Comparison of ENCODE assay signal across 21 cellular contexts in the genomic region with DNA sequence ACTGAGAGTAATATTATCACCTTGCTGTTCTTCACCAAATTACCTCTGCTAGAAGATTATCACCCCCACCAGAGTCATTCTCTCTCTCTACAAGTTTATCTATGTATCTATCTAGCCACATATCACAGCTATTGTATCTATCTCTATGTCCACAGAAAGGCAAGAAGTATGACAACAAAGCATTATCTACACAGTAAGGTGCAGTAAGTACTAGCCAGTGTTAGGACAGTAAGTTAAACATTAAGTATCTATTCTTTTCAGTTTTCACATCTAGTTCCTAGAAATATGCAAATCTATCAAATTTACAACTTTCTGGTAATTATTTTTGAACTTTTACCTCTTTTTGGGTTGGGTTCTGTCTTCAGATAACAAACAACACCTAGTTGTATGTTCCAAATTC. TPM values are rescaled to one million over a fixed set of nuclear protein-coding genes. Genes with fewer than 3 reads are reported as not detected.
DNase-seq lines count a peak whose midpoint lies in the region; ATAC-seq, FAIRE-seq and TF ChIP-seq lines count a peak whose summit lies in the region.
"Had no signal": no experiment of that assay in that cellular context is flagged by ENCODE, and none has a peak within 500 bp of the region (broad histone marks: within the 10 kb centered on the region; RNA-seq: fewer than 3 reads in every experiment).

No MANE protein-coding gene starts in this region.

- FAIRE-seq in GM12878 (lab: Jason Lieb, UNC) = no peak

- intact Hi-C loops in CD4-positive, alpha-beta T cell (cut with DNase I, micrococcal nuclease) = no loop called here
- intact Hi-C loops in GM12878 (cut with micrococcal nuclease; ENCODE audit: unreplicated experiment) (loop anchor here (5.0 kb wide), 1 partner anchor 145 kb away; the partner anchor contains the start of gene ACAP2), aorta (cut with DNase I) (no loop called here)

- H3K36me3 ChIP-seq in GM12878 (ENCODE audit: control insufficient read depth in 2 of 2, insufficient read depth in 2 of 2, low read length in 1 of 2) = peaks cover 0 to 23% of the 10 kb centered on the region in 2 experiments; a peak in 3 of 4 replicates
- H3K36me3 ChIP-seq in aorta (ENCODE audit: control insufficient read depth in 1 of 2, insufficient read depth in 2 of 2, low read length in 1 of 2) = peaks cover 0 to 1% of the 10 kb centered on the region in 2 donors

- H3K4me1 ChIP-seq in GM12878 (ENCODE audit: control insufficient read depth, insufficient read depth, low read length) = no peaks in the 10 kb centered on the region
- H3K4me1 ChIP-seq in aorta (ENCODE audit: control insufficient read depth in 1 of 2, insufficient read depth in 2 of 2, low read length in 2 of 2) = no peaks in the 10 kb centered on the region
- H3K4me1 ChIP-seq: left lung had no signal

- H3K79me2 ChIP-seq in GM12878 (ENCODE audit: control insufficient read depth, insufficient read depth, low read length) = no peaks in the 10 kb centered on the region

- no peaks in the 10 kb centered on the region for H3K4me1 Mint-ChIP-seq in CD4-positive, alpha-beta T cell (ENCODE audit: low read depth)
- H3K4me1 Mint-ChIP-seq in progenitor cell of endocrine pancreas (ENCODE audit: low read depth) = peaks cover 8% of the 10 kb centered on the region
- H3K4me1 Mint-ChIP-seq: activated naive CD4-positive, alpha-beta T cell treated with anti-CD3 and anti-CD28 coated beads, Interleukin-2, amount 10 ng/mL, durations not matched to agents 7 days and 5 days had no signal

- in situ Hi-C loops in GM12878 (cut with MboI) = no loop called here

- H3K4me2 ChIP-seq in GM12878 (ENCODE audit: control insufficient read depth, insufficient read depth) = no peak overlapping the region

- no peak overlapping the region for H3K4me3 Mint-ChIP-seq in CD4-positive, alpha-beta T cell
- no peak overlapping the region for H3K4me3 Mint-ChIP-seq in progenitor cell of endocrine pancreas (ENCODE audit: low read depth)
- H3K4me3 Mint-ChIP-seq: activated naive CD4-positive, alpha-beta T cell treated with anti-CD3 and anti-CD28 coated beads, Interleukin-2, amount 10 ng/mL, durations not matched to agents 7 days and 5 days had no signal

- H3K27me3 ChIP-seq in CD4-positive, alpha-beta T cell (ENCODE audit: control insufficient read depth, insufficient read depth, low read length) = no peaks in the 10 kb centered on the region
- H3K27me3 ChIP-seq in GM12878 (replicated peaks in 1 of 2; ENCODE audit: control insufficient read depth in 2 of 2, insufficient read depth in 2 of 2, low read length in 1 of 2) (no peaks in the 10 kb centered on the region), aorta (ENCODE audit: control insufficient read depth in 1 of 2, insufficient read depth in 2 of 2, low read length in 1 of 2) (no peaks in the 10 kb centered on the region)
- H3K27me3 ChIP-seq: left lung had no signal

- no peak for TF ChIP-seq EP300 in GM12878 (IDR thresholded peaks at IDR 0.05; ENCODE audit: borderline replicate concordance in 1 of 2, control insufficient read depth in 1 of 2, low read depth in 2 of 2, low read length in 2 of 2)

- H3K27ac ChIP-seq in CD4-positive, alpha-beta T cell (ENCODE audit: low read depth, low read length) = no peak overlapping the region
- H3K27ac ChIP-seq in GM12878 (ENCODE audit: control insufficient read depth, insufficient read depth) = no peak overlapping the region
- H3K27ac ChIP-seq in aorta (ENCODE audit: low read depth in 1 of 2, low read length in 2 of 2) = no peak overlapping the region
- H3K27ac ChIP-seq: GM23248, left lung, thoracic aorta, VCaP had no signal

- BruUV-seq in GM12878 (replicated peaks; lab: Mats Ljungman, UMichigan) = no TSS peak

- H4K20me1 ChIP-seq in GM12878 (ENCODE audit: control insufficient read depth, insufficient read depth) = no peaks in the 10 kb centered on the region

- H3K4me3 ChIP-seq in GM12878 = no peak overlapping the region
- H3K4me3 ChIP-seq in aorta (ENCODE audit: low read length in 2 of 2) = no peak overlapping the region
- H3K4me3 ChIP-seq: GM23248, left lung, mucosa of descending colon, thoracic aorta had no signal

- no peaks in the 10 kb centered on the region for H3K27me3 Mint-ChIP-seq in CD4-positive, alpha-beta T cell
- no peaks in the 10 kb centered on the region for H3K27me3 Mint-ChIP-seq in progenitor cell of endocrine pancreas
- H3K27me3 Mint-ChIP-seq: activated naive CD4-positive, alpha-beta T cell treated with anti-CD3 and anti-CD28 coated beads, Interleukin-2, amount 10 ng/mL, durations not matched to agents 7 days and 5 days had no signal

- RAD21 ChIA-PET in GM12878 (lab: Charles Lee; ENCODE audit: unreplicated experiment) = interaction anchor here (1.0 to 1.7 kb wide), 2 partner anchors 26 to 143 kb away, joined by 4 to 5 read pairs; partner anchors contain the start of gene XXYLT1

- H3K9me3 ChIP-seq in CD4-positive, alpha-beta T cell (ENCODE audit: control insufficient read depth, low read length) = no peaks in the 10 kb centered on the region
- H3K9me3 ChIP-seq in GM12878 (replicated peaks; ENCODE audit: control insufficient read depth, insufficient read depth, low read length) = no peaks in the 10 kb centered on the region
- H3K9me3 ChIP-seq in aorta (ENCODE audit: control insufficient read depth, low read length) = no peaks in the 10 kb centered on the region
- H3K9me3 ChIP-seq: left lung, mucosa of descending colon, thoracic aorta had no signal

- H2AFZ ChIP-seq in GM12878 (ENCODE audit: control insufficient read depth, low read depth, low read length) = no peak overlapping the region
- H2AFZ ChIP-seq: GM23248 had no signal

- no peak overlapping the region for H3K9ac ChIP-seq in GM12878 (ENCODE audit: control insufficient read depth, insufficient read depth, low read length)
- H3K9ac ChIP-seq: GM23248 had no signal

- SMC1A ChIA-PET in GM12878 (lab: Charles Lee; ENCODE audit: uncharacterized antibody, unreplicated experiment) = interaction anchor here (0.8 to 1.0 kb wide), 5 partner anchors 10 to 42 kb away, joined by 3 to 4 read pairs (median 3); no protein-coding TSS in a partner anchor

- H3K27ac Mint-ChIP-seq in CD4-positive, alpha-beta T cell = peak overlapping the region; percentile 2
- H3K27ac Mint-ChIP-seq in progenitor cell of endocrine pancreas = no peak overlapping the region
- H3K27ac Mint-ChIP-seq: activated naive CD4-positive, alpha-beta T cell treated with anti-CD3 and anti-CD28 coated beads, Interleukin-2, amount 10 ng/mL, durations not matched to agents 7 days and 5 days had no signal

- TF ChIP-seq POLR2A in GM12878 (IDR thresholded peaks at IDR 0.05; ENCODE audit: low read depth, low read length) = no peak

- POLR2A ChIA-PET in CD4-positive, alpha-beta T cell (lab: Charles Lee) = no interaction called here
- POLR2A ChIA-PET in GM12878 (lab: Charles Lee) = interaction anchor here (0.7 kb wide), 1 partner anchor 274 kb away, joined by 3 read pairs; no protein-coding TSS in a partner anchor

- DNase-seq in CD4-positive, alpha-beta T cell = no peak
- DNase-seq in GM12878 (ENCODE audit: low read depth, low spot score) (peak; percentile 5), NCI-H1417 (lab: John Stamatoyannopoulos, UW) (no peak), aorta (no peak), D341Med (ENCODE audit: low spot score) (no peak), progenitor cell of endocrine pancreas (ENCODE audit: low spot score, unreplicated experiment) (no peak)
- DNase-seq: activated CD4-positive, alpha-beta T cell treated with anti-CD3 and anti-CD28 coated beads, Interleukin-2, amount 50 U/mL, for 1 hour; activated naive CD4-positive, alpha-beta T cell treated with anti-CD3 and anti-CD28 coated beads, Interleukin-2, amount 10 ng/mL, durations not matched to agents 7 days and 5 days; DND-41; glutamatergic neuron; GM23248; left lung; mucosa of descending colon; NCI-H2171; NCI-H69; nucleus accumbens; SHP77 treated with DMSO at 0.1 percent for 48 hours had no signal

- TF ChIP-seq RAD21 in GM12878 (IDR thresholded peaks at IDR 0.05; ENCODE audit: insufficient read depth, low read depth, low read length) = no peak

- no peak for TF ChIP-seq CTCF in CD4-positive, alpha-beta T cell (IDR thresholded peaks at IDR 0.05)
- TF ChIP-seq CTCF in GM12878 (IDR thresholded peaks at IDR 0.05 in 2 of 3, conservative IDR thresholded peaks at IDR 0.05 in 1 of 3; ENCODE audit: control insufficient read depth in 2 of 3, extremely low read depth in 1 of 3, insufficient read depth in 1 of 3, low read depth in 3 of 3, low read length in 3 of 3) (no peak), progenitor cell of endocrine pancreas (IDR thresholded peaks at IDR 0.05; ENCODE audit: unreplicated experiment) (no peak)

- peaks cover 82% of the 10 kb centered on the region for H3K36me3 Mint-ChIP-seq in CD4-positive, alpha-beta T cell (ENCODE audit: low read depth)
- peaks cover 16% of the 10 kb centered on the region for H3K36me3 Mint-ChIP-seq in progenitor cell of endocrine pancreas (ENCODE audit: insufficient read depth)

- CTCF ChIA-PET in CD4-positive, alpha-beta T cell (lab: Charles Lee) = interaction anchor here (1.0 kb wide), 1 partner anchor 26 kb away, joined by 3 read pairs; the partner anchor contains the start of gene XXYLT1
- CTCF ChIA-PET in GM12878 (lab: Yijun Ruan, JAX) = interaction anchor here (1.0 to 1.6 kb wide), 3 partner anchors 10 to 26 kb away, joined by 4 to 10 read pairs (median 7); partner anchors contain the start of gene XXYLT1

- H3K9me3 Mint-ChIP-seq in CD4-positive, alpha-beta T cell = no peaks in the 10 kb centered on the region
- no peaks in the 10 kb centered on the region for H3K9me3 Mint-ChIP-seq in progenitor cell of endocrine pancreas (ENCODE audit: low read depth)
- H3K9me3 Mint-ChIP-seq: activated naive CD4-positive, alpha-beta T cell treated with anti-CD3 and anti-CD28 coated beads, Interleukin-2, amount 10 ng/mL, durations not matched to agents 7 days and 5 days had no signal

- ATAC-seq in CD4-positive, alpha-beta T cell (ENCODE audit: poor library complexity) = no peak
- ATAC-seq in GM18861 (IDR thresholded peaks at IDR 0.05; ENCODE audit: unreplicated experiment) (peak; percentile 62), GM21786 (IDR thresholded peaks at IDR 0.05; ENCODE audit: unreplicated experiment) (peak; percentile 74), GM12878 (peak; percentile 45), aorta (ENCODE audit: low FRiP score) (no peak)
- ATAC-seq: left lung, mucosa of descending colon had no signal

RNA-seq across cellular contexts. Expression of gene XXYLT1, which starts 26.5 kb away (rescaled TPM):
- total RNA-seq in CD4-positive, alpha-beta T cell = 1 to 10 TPM; 3.1 to 3.7 TPM
- 3.3 and 6.3 TPM in 2 replicates for total RNA-seq in GM12878 (2013; cell fraction: nucleolus; rRNA removed)
- 13.8 and 14.2 TPM in 2 replicates for total RNA-seq in GM12878 (2014; rRNA removed)
- total RNA-seq in GM12878 (2014; rRNA removed; fragmentation: Illumina TruSeq; extraction: Trizol) = 7.0 and 8.4 TPM in 2 replicates
- 12.4 TPM in 2 replicates for total RNA-seq in GM12878 (2021)
- 2.3 TPM for polyA plus RNA-seq in GM12878 (2011; ENCODE audit: low read depth)
- polyA plus RNA-seq in GM12878 (2011; rRNA removed) = 4.7 and 7.4 TPM in 2 replicates
- 8.5 and 11.3 TPM in 2 replicates for polyA plus RNA-seq in GM12878 (2011; cell fraction: cytosol; rRNA removed)
- polyA plus RNA-seq in GM12878 (2011; cell fraction: nucleus; rRNA removed) = 4.8 and 6.5 TPM in 2 replicates
- 3.9 and 4.2 TPM in 2 replicates for polyA plus RNA-seq in GM12878 (2012)
- 8.4 and 9.0 TPM in 2 replicates for polyA plus RNA-seq in GM12878 (2014; fragmentation: Illumina TruSeq; extraction: Trizol)
- polyA plus RNA-seq in GM12878 (2014; fragmentation: Nextera tagmentation; extraction: Ambion mirVana) = 1 to 10 TPM; 1.2 to 3.2 TPM
- 10.7 and 12.1 TPM in 2 replicates for polyA plus RNA-seq in GM12878 (2014; rRNA removed)
- 10 to 100 TPM in 1 of 2 experiments, 1 to 10 TPM in 1; 9.7 to 11.2 TPM for polyA plus RNA-seq in GM12878 (2016; fragmentation: Nextera tagmentation; extraction: Ambion mirVana)
- 7.1 and 7.4 TPM in 2 replicates for polyA minus RNA-seq in GM12878 (2011; rRNA and poly(A)+ RNA removed)
- 4.1 and 5.6 TPM in 2 replicates for polyA minus RNA-seq in GM12878 (2011; cell fraction: cytosol; rRNA and poly(A)+ RNA removed)
- polyA minus RNA-seq in GM12878 (2011; cell fraction: nucleus; rRNA and poly(A)+ RNA removed) = 5.8 and 10.0 TPM in 2 replicates
- 10 to 100 TPM in 1 of 2 donors, 1 to 10 TPM in 1; 8.6 to 15.0 TPM for total RNA-seq in aorta
- polyA plus RNA-seq in aorta = 1 to 10 TPM; 2.3 to 5.2 TPM
- 23.7 and 25.4 TPM in 2 replicates for total RNA-seq in progenitor cell of endocrine pancreas

Comparison
In these comparisons a context has a peak if more than half of its experiments do, and no peak if none do; other contexts are left out.
1. ATAC-seq: peak in GM18861 (single experiment), GM21786 (single experiment) and GM12878 (single experiment); none in CD4-positive, alpha-beta T cell (single experiment) and aorta (single experiment).